ENCODE assay signal across 27 cellular contexts in the genomic region with DNA sequence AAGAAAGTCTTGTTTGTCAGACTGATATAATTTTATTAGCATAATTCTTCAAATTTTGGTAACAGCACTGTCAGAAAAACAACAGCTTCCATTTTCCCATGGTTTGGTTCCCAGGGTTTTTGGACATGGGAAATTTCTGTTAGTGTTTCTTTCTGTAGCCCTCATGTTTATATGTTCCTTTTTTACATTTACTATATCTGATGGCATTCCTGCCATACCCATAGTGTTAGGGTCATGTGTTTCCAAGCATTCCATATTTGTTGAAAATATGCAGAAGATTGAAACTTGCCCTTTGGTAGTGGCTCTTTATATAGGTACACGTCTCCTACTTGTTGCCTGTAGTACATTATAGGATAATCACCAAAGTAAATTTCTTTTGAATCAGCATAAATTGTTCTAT.
A peak's percentile ranks its signal among the peaks of the same experiment; 100 is the strongest.
DNase-seq lines count a peak whose midpoint lies in the region; TF ChIP-seq lines count a peak whose summit lies in the region.
"Had no signal": no experiment of that assay in that cellular context is flagged by ENCODE, and none has a peak within 500 bp of the region (broad histone marks: within the 10 kb centered on the region; RNA-seq: fewer than 3 reads in every experiment).

No MANE protein-coding gene starts in this region.

- H3K4me1 Mint-ChIP-seq in HFFc6 (ENCODE audit: low read depth) (peaks cover 95% of the 10 kb centered on the region), osteocyte (ENCODE audit: unreplicated experiment) (peaks cover 87% of the 10 kb centered on the region)
- H3K4me1 Mint-ChIP-seq: H9 had no signal

- H3K79me2 ChIP-seq in ACC112 (ENCODE audit: control insufficient read depth, insufficient read depth, low read length, unreplicated experiment), result peaks cover 92% of the 10 kb centered on the region

- TF ChIP-seq CTCF in HFFc6 (IDR thresholded peaks at IDR 0.05) (no peak), brain microvascular endothelial cell (IDR thresholded peaks at IDR 0.05; ENCODE audit: low read depth, low read length, missing control alignments) (no peak), osteocyte (IDR thresholded peaks at IDR 0.05) (no peak), thyroid gland (IDR thresholded peaks at IDR 0.05) (no peak)

- H3K9me3 ChIP-seq in thyroid gland, result no peaks in the 10 kb centered on the region
- H3K9me3 ChIP-seq: BE2C, Peyer's patch had no signal

- WGBS in thyroid gland, 2 donors, result 94 to 96% methylated on average over 1 of the region's 1 CpG

- H3K4me3 ChIP-seq in ACC112 (ENCODE audit: low read depth, low read length) (no peak overlapping the region), brain microvascular endothelial cell (ENCODE audit: low read depth, low read length) (no peak overlapping the region), thyroid gland (replicated peaks in 1 of 3) (no peak overlapping the region)
- H3K4me3 ChIP-seq: hepatocyte, Peyer's patch had no signal

- no peak overlapping the region for H3K4me3 Mint-ChIP-seq in HFFc6
- peak overlapping the region; percentile 32 for H3K4me3 Mint-ChIP-seq in osteocyte (ENCODE audit: unreplicated experiment)
- H3K4me3 Mint-ChIP-seq: activated CD4-positive, alpha-beta T cell treated with anti-CD3 and anti-CD28 coated beads for 36 hours; activated CD8-positive, alpha-beta T cell treated with anti-CD3 and anti-CD28 coated beads for 36 hours; activated T-helper 17 cell treated with anti-CD3 and anti-CD28 coated beads, Interleukin-2, amount 50 U/mL, for 72 hours; CD8-positive, alpha-beta memory T cell; dendritic cell treated with granulocyte-macrophage colony-stimulating factor and Interleukin-4, amounts not matched to agents 40 ng/mL and 50 ng/mL, for 4 days; endodermal cell; H9; nephron; T-helper 2 cell treated with Interferon-gamma antibody and Interleukin-4, amounts not matched to agents 5 μg/mL and 100 μg/mL, for 36 hours had no signal

- H3K4me1 ChIP-seq in ACC112 (ENCODE audit: control insufficient read depth, insufficient read depth, low read length, unreplicated experiment) (peaks cover 31% of the 10 kb centered on the region), thyroid gland (peaks cover 0 to 4% of the 10 kb centered on the region in 2 donors)

- peaks cover 50% of the 10 kb centered on the region for H3K36me3 Mint-ChIP-seq in HFFc6 (ENCODE audit: low read depth)
- peaks cover 29% of the 10 kb centered on the region for H3K36me3 Mint-ChIP-seq in osteocyte (ENCODE audit: unreplicated experiment)

- DNase-seq in HFFc6, result no peak
- peak; percentile 37 for DNase-seq in brain microvascular endothelial cell
- DNase-seq in osteocyte (ENCODE audit: extremely low spot score, unreplicated experiment), result no peak
- DNase-seq in COR-L47 (lab: John Stamatoyannopoulos, UW), result no peak
- no peak for DNase-seq in stimulated activated CD4-positive, alpha-beta T cell treated with anti-CD3 and anti-CD28 coated beads, Interleukin-1b, Interleukin-23, amount 100 ng/mL, for 48 hours
- DNase-seq in thyroid gland, result no peak
- DNase-seq: activated CD4-positive, alpha-beta T cell treated with anti-CD3 and anti-CD28 coated beads for 36 hours; activated CD8-positive, alpha-beta memory T cell treated with anti-CD3 and anti-CD28 coated beads, Interleukin-2, amount 50 U/mL, for 48 hours; activated CD8-positive, alpha-beta T cell treated with anti-CD3 and anti-CD28 coated beads for 36 hours; activated naive CD4-positive, alpha-beta T cell treated with anti-CD3 and anti-CD28 coated beads, Interleukin-2, amount 50 U/mL, for 16 hours; amniotic stem cell; BE2C; CD8-positive, alpha-beta memory T cell; endodermal cell; foreskin melanocyte; H9; left cardiac atrium; NCI-H146; Peyer's patch; SHP77 treated with DMSO at 0.1 percent for 48 hours; stimulated activated naive CD4-positive, alpha-beta T cell had no signal

- H3K27ac Mint-ChIP-seq in HFFc6 (peak overlapping the region; percentile 95), osteocyte (ENCODE audit: unreplicated experiment) (peak overlapping the region; percentile 81)
- H3K27ac Mint-ChIP-seq: activated CD4-positive, alpha-beta T cell treated with anti-CD3 and anti-CD28 coated beads for 36 hours; activated CD8-positive, alpha-beta T cell treated with anti-CD3 and anti-CD28 coated beads for 36 hours; activated T-helper 17 cell treated with anti-CD3 and anti-CD28 coated beads, Interleukin-2, amount 50 U/mL, for 72 hours; CD8-positive, alpha-beta memory T cell; dendritic cell treated with granulocyte-macrophage colony-stimulating factor and Interleukin-4, amounts not matched to agents 40 ng/mL and 50 ng/mL, for 4 days; endodermal cell; H9; T-helper 2 cell treated with Interferon-gamma antibody and Interleukin-4, amounts not matched to agents 5 μg/mL and 100 μg/mL, for 36 hours had no signal

- H3K27me3 Mint-ChIP-seq in HFFc6 (ENCODE audit: insufficient read depth), result no peaks in the 10 kb centered on the region; the same call in 1 of the 2 replicates
- no peaks in the 10 kb centered on the region for H3K27me3 Mint-ChIP-seq in osteocyte (ENCODE audit: unreplicated experiment)
- H3K27me3 Mint-ChIP-seq: activated CD4-positive, alpha-beta T cell treated with anti-CD3 and anti-CD28 coated beads for 36 hours; activated CD8-positive, alpha-beta T cell treated with anti-CD3 and anti-CD28 coated beads for 36 hours; activated T-helper 17 cell treated with anti-CD3 and anti-CD28 coated beads, Interleukin-2, amount 50 U/mL, for 72 hours; CD8-positive, alpha-beta memory T cell; dendritic cell treated with granulocyte-macrophage colony-stimulating factor and Interleukin-4, amounts not matched to agents 40 ng/mL and 50 ng/mL, for 4 days had no signal

- in situ Hi-C loops in brain microvascular endothelial cell (cut with HindIII; ENCODE audit: low pct_ligation_motif_present, low sequenced_read_pairs), result no loop called here

- H3K9me3 Mint-ChIP-seq in HFFc6 (peaks cover 10% of the 10 kb centered on the region; the same call in 1 of the 2 replicates), osteocyte (ENCODE audit: unreplicated experiment) (peaks cover 18% of the 10 kb centered on the region)
- H3K9me3 Mint-ChIP-seq: activated CD8-positive, alpha-beta T cell treated with anti-CD3 and anti-CD28 coated beads for 36 hours; activated T-helper 17 cell treated with anti-CD3 and anti-CD28 coated beads, Interleukin-2, amount 50 U/mL, for 72 hours; CD8-positive, alpha-beta memory T cell; dendritic cell treated with granulocyte-macrophage colony-stimulating factor and Interleukin-4, amounts not matched to agents 40 ng/mL and 50 ng/mL, for 4 days; endodermal cell; H9; T-helper 2 cell treated with Interferon-gamma antibody and Interleukin-4, amounts not matched to agents 5 μg/mL and 100 μg/mL, for 36 hours had no signal

- TF ChIP-seq POLR2A in thyroid gland (IDR thresholded peaks at IDR 0.05), result no peak

- H3K27ac ChIP-seq in ACC112 (ENCODE audit: low read depth, low read length) (peak overlapping the region; percentile 72), brain microvascular endothelial cell (peak overlapping the region; percentile 92), thyroid gland (no peak overlapping the region)
- H3K27ac ChIP-seq: Peyer's patch had no signal

- H3K27me3 ChIP-seq in ACC112 (ENCODE audit: insufficient read depth, low read length) (no peaks in the 10 kb centered on the region), brain microvascular endothelial cell (replicated peaks) (no peaks in the 10 kb centered on the region), thyroid gland (no peaks in the 10 kb centered on the region)
- H3K27me3 ChIP-seq: BE2C, hepatocyte, Peyer's patch had no signal

- no peak overlapping the region for H2AFZ ChIP-seq in ACC112 (ENCODE audit: low read length, unreplicated experiment)
- H2AFZ ChIP-seq: hepatocyte had no signal

- intact Hi-C loops in thyroid gland (cut with DNase I), result no loop called here

- H3K36me3 ChIP-seq in ACC112 (ENCODE audit: insufficient read depth, low read length) (peaks cover 4% of the 10 kb centered on the region; the same call in 1 of the 2 replicates), brain microvascular endothelial cell (replicated peaks) (peaks cover 4% of the 10 kb centered on the region), thyroid gland (no peaks in the 10 kb centered on the region)
- H3K36me3 ChIP-seq: BE2C, Peyer's patch had no signal

Comparison
In these comparisons a context has a peak if more than half of its experiments do, and no peak if none do; other contexts are left out.
1. H3K27ac ChIP-seq: peak in ACC112 (single experiment) and brain microvascular endothelial cell (single experiment); none in thyroid gland (0 of 3).